In the genomic region with DNA sequence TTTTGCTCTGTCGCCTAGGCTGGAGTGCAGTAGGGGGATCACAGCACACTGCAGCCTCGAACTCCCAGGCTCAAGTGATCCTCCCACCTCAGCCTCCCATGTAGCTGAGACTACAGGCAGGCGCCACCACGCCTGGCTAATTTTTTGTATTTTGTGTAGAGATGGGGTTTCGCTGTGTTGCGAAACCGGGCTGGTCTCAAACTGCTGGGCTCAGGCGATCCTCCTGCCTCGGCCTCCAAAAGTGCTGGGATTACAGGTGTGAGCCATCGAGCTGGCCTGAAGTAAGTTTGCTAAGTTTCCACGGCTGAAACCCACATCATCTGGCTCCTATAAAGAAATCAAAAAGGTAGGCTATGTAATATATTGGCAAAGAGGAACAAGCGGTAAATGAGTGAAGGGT, we compare ENCODE assay signal across 19 cellular contexts. TPM values are rescaled to one million over a fixed set of nuclear protein-coding genes. Genes with fewer than 3 reads are reported as not detected.
A peak's percentile ranks its signal among the peaks of the same experiment; 100 is the strongest.
DNase-seq lines count a peak whose midpoint lies in the region; ATAC-seq and TF ChIP-seq lines count a peak whose summit lies in the region.
"Had no signal": no experiment of that assay in that cellular context is flagged by ENCODE, and none has a peak within 500 bp of the region (broad histone marks: within the 10 kb centered on the region; RNA-seq: fewer than 3 reads in every experiment).

No MANE protein-coding gene starts in this region.

- H3K27me3 Mint-ChIP-seq in MCF 10A (ENCODE audit: insufficient read depth, unreplicated experiment) (peaks cover 20% of the 10 kb centered on the region), memory B cell (peaks cover under 1% of the 10 kb centered on the region), type B pancreatic cell (peaks cover 11% of the 10 kb centered on the region)
- H3K27me3 Mint-ChIP-seq in activated CD8-positive, alpha-beta T cell treated with anti-CD3 and anti-CD28 coated beads for 36 hours = peaks cover 4% of the 10 kb centered on the region

- H3K27ac ChIP-seq in breast epithelium = no peak overlapping the region
- H3K27ac ChIP-seq: foreskin keratinocyte had no signal

- no peak for TF ChIP-seq CTCF in MCF 10A (IDR thresholded peaks at IDR 0.05; ENCODE audit: unreplicated experiment)
- no peak for TF ChIP-seq CTCF in breast epithelium (IDR thresholded peaks at IDR 0.05)
- TF ChIP-seq CTCF in activated CD8-positive, alpha-beta T cell treated with anti-CD3 and anti-CD28 coated beads for 36 hours (IDR thresholded peaks at IDR 0.05) = no peak
- TF ChIP-seq CTCF in type B pancreatic cell (conservative IDR thresholded peaks at IDR 0.05) = no peak

- H3K4me3 Mint-ChIP-seq in MCF 10A (ENCODE audit: unreplicated experiment) = peak overlapping the region; percentile 6
- H3K4me3 Mint-ChIP-seq in activated CD8-positive, alpha-beta T cell treated with anti-CD3 and anti-CD28 coated beads for 36 hours = peak overlapping the region; percentile 34
- H3K4me3 Mint-ChIP-seq in memory B cell = peak overlapping the region; percentile 69
- H3K4me3 Mint-ChIP-seq in type B pancreatic cell = peak overlapping the region; percentile 71

- H3K36me3 ChIP-seq in breast epithelium = no peaks in the 10 kb centered on the region

- ATAC-seq in activated CD8-positive, alpha-beta T cell treated with anti-CD3 and anti-CD28 coated beads for 36 hours = no peak
- ATAC-seq in memory B cell (ENCODE audit: low read depth) (no peak), GM21619 (IDR thresholded peaks at IDR 0.05; ENCODE audit: unreplicated experiment) (no peak)
- ATAC-seq: foreskin keratinocyte had no signal

- H3K9me3 Mint-ChIP-seq in MCF 10A (ENCODE audit: unreplicated experiment) = no peaks in the 10 kb centered on the region
- H3K9me3 Mint-ChIP-seq in activated CD8-positive, alpha-beta T cell treated with anti-CD3 and anti-CD28 coated beads for 36 hours = no peaks in the 10 kb centered on the region
- no peaks in the 10 kb centered on the region for H3K9me3 Mint-ChIP-seq in memory B cell
- no peaks in the 10 kb centered on the region for H3K9me3 Mint-ChIP-seq in type B pancreatic cell

- CTCF ChIA-PET in MCF 10A (lab: Yijun Ruan, JAX) = interaction anchor here (0.6 to 1.9 kb wide), 8 partner anchors 10 to 1038 kb away, joined by 3 to 17 read pairs (median 3); no protein-coding TSS in a partner anchor
- CTCF ChIA-PET in activated CD8-positive, alpha-beta T cell treated with anti-CD3 and anti-CD28 coated beads for 36 hours (lab: Charles Lee) = interaction anchor here (1.3 to 3.0 kb wide), 5 partner anchors 9 to 435 kb away, joined by 3 to 15 read pairs (median 7); no protein-coding TSS in a partner anchor

- POLR2A ChIA-PET in MCF 10A (lab: Yijun Ruan, JAX) = interaction anchor here (0.7 to 2.0 kb wide), 2 partner anchors 10 to 72 kb away, joined by 3 to 10 read pairs; no protein-coding TSS in a partner anchor
- POLR2A ChIA-PET in activated CD8-positive, alpha-beta T cell treated with anti-CD3 and anti-CD28 coated beads for 36 hours (lab: Charles Lee) = interaction anchor here (0.7 to 1.6 kb wide), 4 partner anchors 9 to 53 kb away, joined by 3 to 4 read pairs (median 4); no protein-coding TSS in a partner anchor

- H3K4me1 ChIP-seq in breast epithelium = peaks cover 0 to 4% of the 10 kb centered on the region in 2 donors

- H3K4me3 ChIP-seq in breast epithelium = no peak overlapping the region

- no TSS peak for BruUV-seq in MCF 10A (replicated peaks; lab: Mats Ljungman, UMichigan)

- no peaks in the 10 kb centered on the region for H3K27me3 ChIP-seq in breast epithelium

- H3K36me3 Mint-ChIP-seq in MCF 10A (ENCODE audit: insufficient read depth, unreplicated experiment) (peaks cover 7% of the 10 kb centered on the region), memory B cell (no peaks in the 10 kb centered on the region), type B pancreatic cell (peaks cover 12% of the 10 kb centered on the region)
- peaks cover 9% of the 10 kb centered on the region for H3K36me3 Mint-ChIP-seq in activated CD8-positive, alpha-beta T cell treated with anti-CD3 and anti-CD28 coated beads for 36 hours (ENCODE audit: low read depth)

- no peak for TF ChIP-seq POLR2A in breast epithelium (IDR thresholded peaks at IDR 0.05)

- no peak overlapping the region for H3K27ac Mint-ChIP-seq in MCF 10A (ENCODE audit: low read depth, unreplicated experiment)
- no peak overlapping the region for H3K27ac Mint-ChIP-seq in activated CD8-positive, alpha-beta T cell treated with anti-CD3 and anti-CD28 coated beads for 36 hours
- H3K27ac Mint-ChIP-seq in memory B cell = no peak overlapping the region
- peak overlapping the region; percentile 30 for H3K27ac Mint-ChIP-seq in type B pancreatic cell

- H3K4me1 Mint-ChIP-seq in MCF 10A (ENCODE audit: insufficient read depth, unreplicated experiment) = peaks cover 9% of the 10 kb centered on the region
- peaks cover 8% of the 10 kb centered on the region for H3K4me1 Mint-ChIP-seq in activated CD8-positive, alpha-beta T cell treated with anti-CD3 and anti-CD28 coated beads for 36 hours (ENCODE audit: low read depth)
- peaks cover 8% of the 10 kb centered on the region for H3K4me1 Mint-ChIP-seq in memory B cell
- peaks cover 4% of the 10 kb centered on the region for H3K4me1 Mint-ChIP-seq in type B pancreatic cell (ENCODE audit: unreplicated experiment)

- H3K9me3 ChIP-seq in breast epithelium = no peaks in the 10 kb centered on the region

- intact Hi-C loops in MCF 10A (cut with micrococcal nuclease) (no loop called here), breast epithelium (cut with DNase I; ENCODE audit: low total_unique reads) (no loop called here)
- intact Hi-C loops in activated CD8-positive, alpha-beta T cell treated with anti-CD3 and anti-CD28 coated beads for 36 hours (cut with micrococcal nuclease) = no loop called here

- no peak for DNase-seq in MCF 10A (ENCODE audit: unreplicated experiment)
- DNase-seq in breast epithelium (ENCODE audit: low spot score in 2 of 2) = no peak
- DNase-seq in activated CD8-positive, alpha-beta T cell treated with anti-CD3 and anti-CD28 coated beads for 36 hours = no peak
- DNase-seq in memory B cell (ENCODE audit: low spot score in 2 of 2) = no peak
- no peak for DNase-seq in type B pancreatic cell (ENCODE audit: extremely low spot score, unreplicated experiment)
- DNase-seq in NK-92 (lab: John Stamatoyannopoulos, UW; ENCODE audit: unreplicated experiment) = no peak
- DNase-seq in SKM-1 treated with dmso at 0.1 percent for 144 hours (lab: John Stamatoyannopoulos, UW; ENCODE audit: unreplicated experiment) = no peak
- DNase-seq: activated CD4-positive, alpha-beta T cell treated with anti-CD3 and anti-CD28 coated beads for 48 hours; activated effector memory CD4-positive, alpha-beta T cell treated with anti-CD3 and anti-CD28 coated beads, Interleukin-2, amount 50 U/mL, for 16 hours; foreskin keratinocyte; KBM-7; NCI-H1092 treated with DMSO at 0.1 percent for 48 hours; NCI-H2081 treated with DMSO at 0.1 percent for 48 hours; NCI-H524 treated with DMSO at 0.1 percent for 48 hours; OCI-M1; SIG-M5; stimulated activated CD4-positive, alpha-beta T cell treated with anti-CD3 and anti-CD28 coated beads, Interleukin-1b, Interleukin-23, amount 100 ng/mL, for 48 hours; T1000 had no signal

RNA-seq across cellular contexts. Expression of a gene that starts 1.4 kb away (rescaled TPM):
- total RNA-seq in MCF 10A (2022) = 2.1 TPM in 2 replicates
- total RNA-seq in breast epithelium = 10 to 100 TPM; 47.2 to 63.0 (median 59.6) TPM
- 1 to 10 TPM; 7.7 to 8.1 TPM for total RNA-seq in activated CD8-positive, alpha-beta T cell treated with anti-CD3 and anti-CD28 coated beads for 36 hours
- 44.4 and 54.9 TPM in 2 replicates for total RNA-seq in type B pancreatic cell (ENCODE audit: low replicate concordance)

Comparison
In these comparisons a context has a peak if more than half of its experiments do, and no peak if none do; other contexts are left out.
1. H3K4me3 Mint-ChIP-seq: peak in every context shown above with its lines; median percentile 71 in type B pancreatic cell; 69 in memory B cell; 34 in activated CD8-positive, alpha-beta T cell treated with anti-CD3 and anti-CD28 coated beads for 36 hours; 6 in MCF 10A.